10 cellular contexts compared by ENCODE assay signal in genomic region chr17:45282683-45283644, GRCh38. TPM values are rescaled to one million over a fixed set of nuclear protein-coding genes. Genes with fewer than 3 reads are reported as not detected.
A peak's percentile ranks its signal among the peaks of the same experiment; 100 is the strongest.
DNase-seq lines count a peak whose midpoint lies in the region; ATAC-seq, FAIRE-seq and TF ChIP-seq lines count a peak whose summit lies in the region.
"Had no signal": no experiment of that assay in that cellular context is flagged by ENCODE, and none has a peak within 500 bp of the region (broad histone marks: within the 10 kb centered on the region; RNA-seq: fewer than 3 reads in every experiment).

No MANE protein-coding gene starts in this region.

- intact Hi-C loops in mucosa of descending colon (cut with DNase I, micrococcal nuclease) (no loop called here), breast epithelium (cut with DNase I; ENCODE audit: low total_unique reads) (no loop called here)

- TF ChIP-seq CTCF in A549 (IDR thresholded peaks at IDR 0.05): no peak
- TF ChIP-seq CTCF in astrocyte of the spinal cord (IDR thresholded peaks at IDR 0.05; ENCODE audit: low read depth, low read length): no peak
- no peak for TF ChIP-seq CTCF in mucosa of descending colon (IDR thresholded peaks at IDR 0.05)
- no peak for TF ChIP-seq CTCF in breast epithelium (IDR thresholded peaks at IDR 0.05)

- no peaks in the 10 kb centered on the region for H3K36me3 ChIP-seq in mucosa of descending colon (ENCODE audit: low read depth)
- no peaks in the 10 kb centered on the region for H3K36me3 ChIP-seq in breast epithelium

- in situ Hi-C loops in astrocyte of the spinal cord (cut with HindIII; ENCODE audit: low sequenced_read_pairs): no loop called here

- no peak for TF ChIP-seq POLR2A in A549 (IDR thresholded peaks at IDR 0.05; ENCODE audit: low read length)
- no peak for TF ChIP-seq POLR2A in breast epithelium (IDR thresholded peaks at IDR 0.05)

- DNase-seq in A549 (ENCODE audit: low read depth in 1 of 2, low spot score in 1 of 2) (no peak), NCI-H1417 (lab: John Stamatoyannopoulos, UW) (peak; percentile 75 to 93 (median 76)), astrocyte of the spinal cord (ENCODE audit: low read depth, low spot score) (peak; percentile 89), mucosa of descending colon (peak in 1 of 3 donors; percentile 23), breast epithelium (ENCODE audit: low spot score in 2 of 2) (no peak), Ammon's horn (ENCODE audit: low spot score) (no peak)
- DNase-seq: Calu3, mammary epithelial cell had no signal

- CTCF ChIA-PET in A549 (lab: Yijun Ruan, JAX): interaction anchor here (0.7 to 34.8 kb wide), 17 partner anchors 11 to 145 kb away, joined by 3 to 1120 read pairs (median 5); partner anchors contain the start of gene MAP3K14

- POLR2A ChIA-PET in A549 (lab: Yijun Ruan, JAX): interaction anchor here (1.2 kb wide), 1 partner anchor 10 kb away, joined by 3 read pairs; no protein-coding TSS in a partner anchor

- H3K27ac ChIP-seq in A549 (peak overlapping the region; percentile 16 to 74; a peak in 3 of 6 replicates), breast epithelium (peak overlapping the region in 1 of 2 donors; percentile 77)

- WGBS in A549 (ENCODE audit: missing lambda C conversion rate): 80% methylated on average over 21 of the region's 21 CpGs

- H3K4me1 ChIP-seq in A549: peaks cover 34% of the 10 kb centered on the region
- H3K4me1 ChIP-seq in mucosa of descending colon (ENCODE audit: low read depth): peaks cover 2% of the 10 kb centered on the region
- H3K4me1 ChIP-seq in breast epithelium: peaks cover 3 to 4% of the 10 kb centered on the region in 2 donors

- no peak for TF ChIP-seq RAD21 in A549 (conservative IDR thresholded peaks at IDR 0.05 in 1 of 2, IDR thresholded peaks at IDR 0.05 in 1 of 2)

- ATAC-seq in A549 (peak; percentile 32 to 49; a peak in 3 of 6 replicates), mucosa of descending colon (peak; percentile 63), HG03460 (IDR thresholded peaks at IDR 0.05; ENCODE audit: unreplicated experiment) (no peak), GM19397 (IDR thresholded peaks at IDR 0.05; ENCODE audit: unreplicated experiment) (no peak)

- H3K27me3 ChIP-seq in breast epithelium: no peaks in the 10 kb centered on the region

- H3K4me3 ChIP-seq in A549: no peak overlapping the region
- no peak overlapping the region for H3K4me3 ChIP-seq in astrocyte of the spinal cord (ENCODE audit: low read depth, low read length)
- no peak overlapping the region for H3K4me3 ChIP-seq in mucosa of descending colon
- no peak overlapping the region for H3K4me3 ChIP-seq in breast epithelium

- no peak for FAIRE-seq in A549 (lab: Jason Lieb, UNC)

- H3K4me2 ChIP-seq in A549: no peak overlapping the region

- H3K9me3 ChIP-seq in A549 (no peaks in the 10 kb centered on the region), mucosa of descending colon (no peaks in the 10 kb centered on the region), breast epithelium (no peaks in the 10 kb centered on the region)

- TF ChIP-seq EP300 in A549 (IDR thresholded peaks at IDR 0.05): no peak

TF ChIP-seq in A549, 52 proteins besides CTCF, POLR2A, EP300 and RAD21:
- TF ChIP-seq FOSL2 (IDR thresholded peaks at IDR 0.05) (no peak), FOSL2 (CRISPR knock-in tag; IDR thresholded peaks at IDR 0.05) (peak; percentile 40; the same call in 1 of the 2 replicates), KDM5A (IDR thresholded peaks at IDR 0.05) (no peak)

RNA-seq across cellular contexts. Expression of gene SPATA32, which starts 21.1 kb away (rescaled TPM):
- 0.05 and 0.08 TPM in 2 replicates for polyA plus RNA-seq in A549 (2011; rRNA removed)
- 0.09 and 0.16 TPM in 2 replicates for polyA plus RNA-seq in A549 (2012; cell fraction: cytosol; rRNA removed)
- 0.40 and 0.54 TPM in 2 replicates for polyA plus RNA-seq in A549 (2012; cell fraction: nucleus; rRNA removed)
- polyA plus RNA-seq in A549 (2017; fragmentation: RNase III; extraction: RNeasy Plus Mini Kit Qiagen cat#74134 plus additional on column Dnase treatment): 0.09 to 0.25 TPM (median 0.21 TPM) in 3 replicates
- polyA minus RNA-seq in A549 (2011; rRNA and poly(A)+ RNA removed): not detected in 2 replicates
- total RNA-seq in mucosa of descending colon: under 1 TPM in 2 of 3 donors, not detected in 1; 0.19 to 0.22 TPM
- total RNA-seq in breast epithelium: under 1 TPM in 1 of 3 donors, not detected in 2; 0.44 TPM
- polyA plus RNA-seq: mammary epithelial cell had no signal

RNA-seq across cellular contexts. Expression of gene MAP3K14, which starts 33.9 kb away (rescaled TPM):
- polyA plus RNA-seq in A549 (2011; rRNA removed) (9.1 and 10.9 TPM in 2 replicates), A549 (2017; fragmentation: RNase III; extraction: RNeasy Plus Mini Kit Qiagen cat#74134 plus additional on column Dnase treatment) (30.7 to 53.6 TPM (median 34.5 TPM) in 3 replicates)
- polyA plus RNA-seq in A549 (2012; cell fraction: cytosol; rRNA removed): 39.9 and 49.0 TPM in 2 replicates
- 142 and 168 TPM in 2 replicates for polyA plus RNA-seq in A549 (2012; cell fraction: nucleus; rRNA removed)
- polyA minus RNA-seq in A549 (2011; rRNA and poly(A)+ RNA removed): 12.0 and 13.0 TPM in 2 replicates
- total RNA-seq in mucosa of descending colon (10 to 100 TPM; 16.6 to 27.9 (median 18.0) TPM), breast epithelium (10 to 100 TPM in 1 of 3 donors, 1 to 10 TPM in 2; 4.3 to 12.3 (median 6.9) TPM)

Comparison
In these comparisons a context has a peak if more than half of its experiments do, and no peak if none do; other contexts are left out.
1. ATAC-seq: peak in A549 (2 of 2) and mucosa of descending colon (single experiment); none in HG03460 (single experiment) and GM19397 (single experiment).
2. DNase-seq: peak in NCI-H1417 (3 of 3) and astrocyte of the spinal cord (single experiment); none in A549 (0 of 2), breast epithelium (0 of 2) and Ammon's horn (single experiment).